In the genomic region with DNA sequence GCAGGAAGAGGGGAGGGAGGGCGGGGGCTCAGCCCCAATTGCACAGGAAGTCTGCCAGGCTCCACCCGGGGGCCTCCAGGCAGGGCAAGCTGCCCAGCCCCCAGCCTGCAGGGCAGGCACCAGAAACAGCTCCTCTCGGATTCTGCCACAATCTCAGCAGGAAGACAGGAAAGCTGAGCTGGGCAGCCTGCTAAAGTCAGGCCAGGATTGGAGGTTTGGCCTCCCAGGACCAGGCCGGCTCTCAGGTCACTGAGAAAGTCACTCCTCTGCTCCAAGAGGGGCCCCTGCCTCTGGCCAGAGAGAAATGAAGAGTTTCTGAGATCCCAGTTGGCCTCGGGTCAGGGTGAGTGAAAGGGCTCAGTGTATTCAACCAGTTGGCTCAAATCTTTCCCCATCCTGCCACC, we compare ENCODE assay signal across 8 cellular contexts. TPM values are rescaled to one million over a fixed set of nuclear protein-coding genes. Genes with fewer than 3 reads are reported as not detected.
DNase-seq lines count a peak whose midpoint lies in the region; ATAC-seq and TF ChIP-seq lines count a peak whose summit lies in the region.

No MANE protein-coding gene starts in this region.

- no peak for DNase-seq in HCT116 (ENCODE audit: low read depth, low spot score)
- no peak for DNase-seq in T-helper 2 cell treated with Interferon-gamma antibody and Interleukin-4, amounts not matched to agents 5 μg/mL and 100 μg/mL, for 36 hours (ENCODE audit: low spot score)
- peak; percentile 72 for DNase-seq in fibroblast of villous mesenchyme (ENCODE audit: low read depth)
- no peak for DNase-seq in occipital lobe (lab: John Stamatoyannopoulos, UW)
- DNase-seq in HuH-7.5 (ENCODE audit: low spot score): no peak

- peaks cover 74 to 87% of the 10 kb centered on the region in 2 experiments for H3K4me1 ChIP-seq in HCT116 (ENCODE audit: control insufficient read depth in 1 of 2, insufficient read depth in 2 of 2, low read length in 2 of 2)
- peaks cover 91% of the 10 kb centered on the region for H3K4me1 ChIP-seq in skeletal muscle satellite cell (ENCODE audit: control insufficient read depth, insufficient read depth, low read length)

- TF ChIP-seq RAD21 in HCT116 (IDR thresholded peaks at IDR 0.05; ENCODE audit: low read depth): no peak

- no peaks in the 10 kb centered on the region for H3K9me3 ChIP-seq in HCT116 (ENCODE audit: control insufficient read depth in 1 of 2, insufficient read depth in 1 of 2, low read depth in 1 of 2, low read length in 2 of 2)
- H3K9me3 ChIP-seq in skeletal muscle satellite cell (replicated peaks; ENCODE audit: low read length): no peaks in the 10 kb centered on the region

- no peak overlapping the region for H2AFZ ChIP-seq in HCT116 (ENCODE audit: low read depth, low read length, poor library complexity, severe bottlenecking)

- H3K36me3 Mint-ChIP-seq in T-helper 2 cell treated with Interferon-gamma antibody and Interleukin-4, amounts not matched to agents 5 μg/mL and 100 μg/mL, for 36 hours (ENCODE audit: low read depth): peaks cover 25% of the 10 kb centered on the region

- H3K9me3 Mint-ChIP-seq in T-helper 2 cell treated with Interferon-gamma antibody and Interleukin-4, amounts not matched to agents 5 μg/mL and 100 μg/mL, for 36 hours: no peaks in the 10 kb centered on the region

- H3K27me3 ChIP-seq in HCT116 (ENCODE audit: insufficient read depth, low read length): no peaks in the 10 kb centered on the region
- no peaks in the 10 kb centered on the region for H3K27me3 ChIP-seq in skeletal muscle satellite cell (ENCODE audit: control insufficient read depth, insufficient read depth, low read length)

- TF ChIP-seq CTCF in HCT116 (IDR thresholded peaks at IDR 0.05 in 2 of 3, conservative IDR thresholded peaks at IDR 0.05 in 1 of 3; ENCODE audit: borderline replicate concordance in 1 of 3, insufficient read depth in 1 of 3, low read depth in 2 of 3, low read length in 2 of 3): no peak
- no peak for TF ChIP-seq CTCF in fibroblast of villous mesenchyme (IDR thresholded peaks at IDR 0.05; ENCODE audit: insufficient read depth, low read depth, low read length)

- peaks cover 96% of the 10 kb centered on the region for H3K79me2 ChIP-seq in HCT116 (ENCODE audit: insufficient read depth, low read length)

- H3K27ac Mint-ChIP-seq in T-helper 2 cell treated with Interferon-gamma antibody and Interleukin-4, amounts not matched to agents 5 μg/mL and 100 μg/mL, for 36 hours: peak overlapping the region; percentile 91

- no TSS peak for BruUV-seq in HCT116 (replicated peaks; lab: Mats Ljungman, UMichigan)

- no peak for TF ChIP-seq POLR2A in HCT116 (IDR thresholded peaks at IDR 0.05; ENCODE audit: borderline replicate concordance, extremely low read depth, insufficient read depth, insufficient read length)

- H3K36me3 ChIP-seq in HCT116 (ENCODE audit: control insufficient read depth in 1 of 2, insufficient read depth in 2 of 2, low read length in 2 of 2) (peaks cover 2 to 27% of the 10 kb centered on the region in 2 experiments; a peak in 2 of 4 replicates), skeletal muscle satellite cell (ENCODE audit: insufficient read depth, low read length) (peaks cover 72% of the 10 kb centered on the region)

- peak overlapping the region; percentile 32 for H3K9ac ChIP-seq in HCT116 (ENCODE audit: low read length)
- peak overlapping the region; percentile 74 for H3K9ac ChIP-seq in skeletal muscle satellite cell (ENCODE audit: low read depth, low read length)

- RAD21 ChIA-PET in HCT116 (lab: Charles Lee; ENCODE audit: low non-redundant PET in 1 of 2, low total read pairs in 2 of 2, uncharacterized antibody in 2 of 2, unreplicated experiment in 2 of 2): interaction anchor here in 1 of 2 experiments (0.5 to 1.3 kb wide), 2 partner anchors 29 to 30 kb away, joined by 3 to 4 read pairs; no protein-coding TSS in a partner anchor

- peak overlapping the region; percentile 79 for H3K27ac ChIP-seq in HCT116 (ENCODE audit: low read depth, low read length)

- ATAC-seq in HCT116 (no peak), HG02798 (IDR thresholded peaks at IDR 0.05; ENCODE audit: poor library complexity, unreplicated experiment) (no peak), HG03039 (IDR thresholded peaks at IDR 0.05; ENCODE audit: unreplicated experiment) (no peak)

- H3K4me3 ChIP-seq in HCT116 (replicated peaks in 1 of 2; ENCODE audit: low read depth in 1 of 2, low read length in 2 of 2) (no peak overlapping the region), fibroblast of villous mesenchyme (ENCODE audit: low read depth, low read length) (peak overlapping the region; percentile 22), skeletal muscle satellite cell (ENCODE audit: low read length) (peak overlapping the region; percentile 9)

- H3K4me2 ChIP-seq in HCT116 (ENCODE audit: low read length): peak overlapping the region; percentile 65
- peak overlapping the region; percentile 60 for H3K4me2 ChIP-seq in skeletal muscle satellite cell (ENCODE audit: low read length)

- CTCF ChIA-PET in HCT116 (lab: Charles Lee): interaction anchor here (1.1 to 1.6 kb wide), 2 partner anchors 27 to 178 kb away, joined by 5 to 6 read pairs; a partner anchor contains a TSS

- no peaks in the 10 kb centered on the region for H3K9me2 ChIP-seq in HCT116 (ENCODE audit: insufficient read depth)

- H3K27me3 Mint-ChIP-seq in T-helper 2 cell treated with Interferon-gamma antibody and Interleukin-4, amounts not matched to agents 5 μg/mL and 100 μg/mL, for 36 hours (ENCODE audit: low read depth): no peaks in the 10 kb centered on the region

- POLR2A ChIA-PET in HCT116 (lab: Charles Lee): interaction anchor here (2.2 to 2.6 kb wide), 2 partner anchors 10 to 21 kb away, joined by 4 to 14 read pairs; no protein-coding TSS in a partner anchor

- H3K4me3 Mint-ChIP-seq in T-helper 2 cell treated with Interferon-gamma antibody and Interleukin-4, amounts not matched to agents 5 μg/mL and 100 μg/mL, for 36 hours: peak overlapping the region; percentile 74

- intact Hi-C loops in HCT116 (cut with micrococcal nuclease): no loop called here

- peaks cover 68% of the 10 kb centered on the region for H3K4me1 Mint-ChIP-seq in T-helper 2 cell treated with Interferon-gamma antibody and Interleukin-4, amounts not matched to agents 5 μg/mL and 100 μg/mL, for 36 hours (ENCODE audit: low read depth)

- H4K20me1 ChIP-seq in HCT116 (ENCODE audit: insufficient read depth): no peaks in the 10 kb centered on the region

TF ChIP-seq in HCT116, 20 proteins besides CTCF, POLR2A, EP300 and RAD21:
- TF ChIP-seq ELF1 (IDR thresholded peaks at IDR 0.05; ENCODE audit: borderline replicate concordance, low read depth): no peak
- TF ChIP-seq ZNF274 (IDR thresholded peaks at IDR 0.05; ENCODE audit: low read depth, low read length): no peak
- TF ChIP-seq CEBPB (IDR thresholded peaks at IDR 0.05; ENCODE audit: low read depth): no peak
- TF ChIP-seq, protein P1, sequence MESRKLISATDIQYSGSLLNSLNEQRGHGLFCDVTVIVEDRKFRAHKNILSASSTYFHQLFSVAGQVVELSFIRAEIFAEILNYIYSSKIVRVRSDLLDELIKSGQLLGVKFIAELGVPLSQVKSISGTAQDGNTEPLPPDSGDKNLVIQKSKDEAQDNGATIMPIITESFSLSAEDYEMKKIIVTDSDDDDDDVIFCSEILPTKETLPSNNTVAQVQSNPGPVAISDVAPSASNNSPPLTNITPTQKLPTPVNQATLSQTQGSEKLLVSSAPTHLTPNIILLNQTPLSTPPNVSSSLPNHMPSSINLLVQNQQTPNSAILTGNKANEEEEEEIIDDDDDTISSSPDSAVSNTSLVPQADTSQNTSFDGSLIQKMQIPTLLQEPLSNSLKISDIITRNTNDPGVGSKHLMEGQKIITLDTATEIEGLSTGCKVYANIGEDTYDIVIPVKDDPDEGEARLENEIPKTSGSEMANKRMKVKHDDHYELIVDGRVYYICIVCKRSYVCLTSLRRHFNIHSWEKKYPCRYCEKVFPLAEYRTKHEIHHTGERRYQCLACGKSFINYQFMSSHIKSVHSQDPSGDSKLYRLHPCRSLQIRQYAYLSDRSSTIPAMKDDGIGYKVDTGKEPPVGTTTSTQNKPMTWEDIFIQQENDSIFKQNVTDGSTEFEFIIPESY (IDR thresholded peaks at IDR 0.05; ENCODE audit: extremely low read depth, insufficient replicate concordance, low read length): no peak
- no peak for TF ChIP-seq EZH2 (IDR thresholded peaks at IDR 0.05)
- no peak for TF ChIP-seq YY1 (IDR thresholded peaks at IDR 0.05; ENCODE audit: extremely low read depth, insufficient replicate concordance, low read depth, low read length)
- TF ChIP-seq, protein P2, sequence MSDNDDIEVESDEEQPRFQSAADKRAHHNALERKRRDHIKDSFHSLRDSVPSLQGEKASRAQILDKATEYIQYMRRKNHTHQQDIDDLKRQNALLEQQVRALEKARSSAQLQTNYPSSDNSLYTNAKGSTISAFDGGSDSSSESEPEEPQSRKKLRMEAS (IDR thresholded peaks at IDR 0.05): no peak
- no peak for TF ChIP-seq ZFX (IDR thresholded peaks at IDR 0.05)
- TF ChIP-seq EZH2phosphoT487 (IDR thresholded peaks at IDR 0.05; ENCODE audit: borderline replicate concordance): no peak
- TF ChIP-seq SIN3A (IDR thresholded peaks at IDR 0.05; ENCODE audit: low read depth): no peak
- TF ChIP-seq SP1 (IDR thresholded peaks at IDR 0.05; ENCODE audit: low read depth): no peak

RNA-seq across cellular contexts. Expression of a gene that starts 54.6 kb away (rescaled TPM):
- total RNA-seq in HCT116 (2021; ENCODE audit: unreplicated experiment) (40.6 TPM), fibroblast of villous mesenchyme (12.6 and 19.9 TPM in 2 replicates), occipital lobe (78.5 TPM)
- 31.8 and 33.3 TPM in 2 replicates for polyA plus RNA-seq in HCT116 (2012)
- total RNA-seq in skeletal muscle satellite cell (2012; rRNA removed): 16.2 and 32.7 TPM in 2 replicates

Comparison
In these comparisons a context has a peak if more than half of its experiments do, and no peak if none do; other contexts are left out.
1. H3K4me3 ChIP-seq: peak in fibroblast of villous mesenchyme (single experiment) and skeletal muscle satellite cell (single experiment); none in HCT116 (0 of 2).